ENCODE assay signal across 11 cellular contexts in genomic region chr11:64760759-64761417, GRCh38. TPM values are rescaled to one million over a fixed set of nuclear protein-coding genes. Genes with fewer than 3 reads are reported as not detected.
DNase-seq lines count a peak whose midpoint lies in the region; ATAC-seq, FAIRE-seq and TF ChIP-seq lines count a peak whose summit lies in the region.
"Had no signal": no experiment of that assay in that cellular context is flagged by ENCODE, and none has a peak within 500 bp of the region (broad histone marks: within the 10 kb centered on the region; RNA-seq: fewer than 3 reads in every experiment).

No MANE protein-coding gene starts in this region.

- peak in 2 of 3 donors; percentile 34 to 80 for DNase-seq in CD4-positive, CD25-positive, alpha-beta regulatory T cell
- DNase-seq in natural killer cell (no peak), NCI-H2227 (lab: John Stamatoyannopoulos, UW; ENCODE audit: unreplicated experiment) (no peak), GM12891 (ENCODE audit: insufficient read length, low spot score) (no peak)
- DNase-seq: EL, NCI-H1092 had no signal

- peaks cover 26 to 79% (median 44%) of the 10 kb centered on the region in 4 donors for H3K4me1 Mint-ChIP-seq in CD4-positive, CD25-positive, alpha-beta regulatory T cell
- H3K4me1 Mint-ChIP-seq in brain: peaks cover 63% of the 10 kb centered on the region
- peaks cover 61 to 72% of the 10 kb centered on the region in 2 donors for H3K4me1 Mint-ChIP-seq in natural killer cell

- no peaks in the 10 kb centered on the region for H3K9me3 ChIP-seq in CD4-positive, CD25-positive, alpha-beta regulatory T cell (ENCODE audit: control insufficient read depth in 2 of 2, low read length in 2 of 2)
- H3K9me3 ChIP-seq in KOPT-K1 (ENCODE audit: insufficient read depth, low read length, poor library complexity, severe bottlenecking): no peaks in the 10 kb centered on the region

- H3K36me3 ChIP-seq in CD4-positive, CD25-positive, alpha-beta regulatory T cell (ENCODE audit: control insufficient read depth, insufficient read depth, low read length): peaks cover 29% of the 10 kb centered on the region
- H3K36me3 ChIP-seq in KOPT-K1 (ENCODE audit: insufficient read depth, low read length): peaks cover 51% of the 10 kb centered on the region

- H3K36me3 Mint-ChIP-seq in CD4-positive, CD25-positive, alpha-beta regulatory T cell: peaks cover 35% of the 10 kb centered on the region
- H3K36me3 Mint-ChIP-seq in brain (peaks cover 19% of the 10 kb centered on the region), natural killer cell (peaks cover 12% of the 10 kb centered on the region)

- peaks cover 73% of the 10 kb centered on the region for H3K4me1 ChIP-seq in CD4-positive, CD25-positive, alpha-beta regulatory T cell (ENCODE audit: control insufficient read depth, insufficient read depth, low read length, poor library complexity, severe bottlenecking)

- peak overlapping the region; percentile 35 to 86 (median 75) for H3K4me3 Mint-ChIP-seq in CD4-positive, CD25-positive, alpha-beta regulatory T cell
- peak overlapping the region in 1 of 5 experiments; percentile 31 for H3K4me3 Mint-ChIP-seq in brain
- H3K4me3 Mint-ChIP-seq in natural killer cell: peak overlapping the region; percentile 79

- peak overlapping the region; percentile 52 for H3K27ac ChIP-seq in CD4-positive, CD25-positive, alpha-beta regulatory T cell (ENCODE audit: insufficient read depth, low read length, poor library complexity, severe bottlenecking)
- H3K27ac ChIP-seq in KOPT-K1 (ENCODE audit: low read depth, low read length, poor library complexity, severe bottlenecking): peak overlapping the region; percentile 0

- no peak; the same call in 1 of the 2 replicates for TF ChIP-seq POLR2A in GM12891 (IDR thresholded peaks at IDR 0.05; ENCODE audit: low read depth, low read length)

- H3K9me3 Mint-ChIP-seq in CD4-positive, CD25-positive, alpha-beta regulatory T cell: peaks cover 0 to 2% (median 0%) of the 10 kb centered on the region in 7 donors
- H3K9me3 Mint-ChIP-seq in brain: no peaks in the 10 kb centered on the region
- H3K9me3 Mint-ChIP-seq in natural killer cell: no peaks in the 10 kb centered on the region

- no peak for FAIRE-seq in GM12891 (lab: Jason Lieb, UNC)
- FAIRE-seq: GM19239 had no signal

- intact Hi-C loops in natural killer cell (cut with micrococcal nuclease): no loop called here

- H3K4me3 ChIP-seq in CD4-positive, CD25-positive, alpha-beta regulatory T cell (ENCODE audit: low read depth, low read length): no peak overlapping the region

- H3K27ac Mint-ChIP-seq in CD4-positive, CD25-positive, alpha-beta regulatory T cell: peak overlapping the region; percentile 90 to 93 (median 91)
- peak overlapping the region in 4 of 5 experiments; percentile 58 to 96 (median 82) for H3K27ac Mint-ChIP-seq in brain
- H3K27ac Mint-ChIP-seq in natural killer cell: peak overlapping the region; percentile 95 to 96

- H3K27me3 Mint-ChIP-seq in CD4-positive, CD25-positive, alpha-beta regulatory T cell: peaks cover 9% of the 10 kb centered on the region
- H3K27me3 Mint-ChIP-seq in brain: no peaks in the 10 kb centered on the region
- no peaks in the 10 kb centered on the region for H3K27me3 Mint-ChIP-seq in natural killer cell (ENCODE audit: low read depth in 2 of 2)

- ATAC-seq in CD4-positive, CD25-positive, alpha-beta regulatory T cell (ENCODE audit: low read depth in 2 of 2): peak in 1 of 2 donors; percentile 9
- ATAC-seq in natural killer cell (no peak), HG02870 (IDR thresholded peaks at IDR 0.05; ENCODE audit: unreplicated experiment) (no peak), GM21381 (IDR thresholded peaks at IDR 0.05; ENCODE audit: unreplicated experiment) (no peak)

- TF ChIP-seq CTCF in brain (conservative IDR thresholded peaks at IDR 0.05): no peak
- TF ChIP-seq CTCF in natural killer cell (IDR thresholded peaks at IDR 0.05): no peak

- no peaks in the 10 kb centered on the region for H3K27me3 ChIP-seq in CD4-positive, CD25-positive, alpha-beta regulatory T cell (ENCODE audit: control insufficient read depth, insufficient read depth, low read length)

TF ChIP-seq in GM12891, 5 proteins besides CTCF, POLR2A, EP300 and RAD21:
- no peak for TF ChIP-seq TAF1 (IDR thresholded peaks at IDR 0.05; ENCODE audit: low read depth, low read length)
- no peak for TF ChIP-seq PAX5 (IDR thresholded peaks at IDR 0.05; ENCODE audit: insufficient read depth, low read length, severe bottlenecking)
- no peak for TF ChIP-seq SPI1 (IDR thresholded peaks at IDR 0.05; ENCODE audit: low read depth, low read length)
- no peak; the same call in none of the 2 replicates for TF ChIP-seq POLR2AphosphoS5 (IDR thresholded peaks at IDR 0.05; ENCODE audit: low read depth, low read length)
- no peak for TF ChIP-seq POU2F2 (IDR thresholded peaks at IDR 0.05; ENCODE audit: low read depth, low read length)

RNA-seq across cellular contexts. Expression of gene PYGM, which starts 1.1 kb away (rescaled TPM):
- 10.9 TPM for total RNA-seq in CD4-positive, CD25-positive, alpha-beta regulatory T cell
- polyA plus RNA-seq in CD4-positive, CD25-positive, alpha-beta regulatory T cell: under 1 TPM in 2 of 4 donors, not detected in 2; 0.17 to 0.43 TPM
- polyA plus RNA-seq in brain (ENCODE audit: insufficient read depth, low read depth, low replicate concordance): 13.4 TPM
- total RNA-seq in natural killer cell: 1 to 10 TPM; 4.1 to 8.4 (median 6.1) TPM
- 0.23 TPM for polyA plus RNA-seq in GM12891 (2012; ENCODE audit: low read depth, missing spikeins)

RNA-seq across cellular contexts. Expression of gene RASGRP2, which starts 16.9 kb away (rescaled TPM):
- total RNA-seq in CD4-positive, CD25-positive, alpha-beta regulatory T cell: 570 TPM
- polyA plus RNA-seq in CD4-positive, CD25-positive, alpha-beta regulatory T cell: 100 to 1,000 TPM; 140 to 170 (median 157) TPM
- polyA plus RNA-seq in brain (ENCODE audit: insufficient read depth, low read depth, low replicate concordance): 5.9 TPM
- total RNA-seq in natural killer cell: 100 to 1,000 TPM; 371 to 417 (median 394) TPM
- 3.8 TPM for polyA plus RNA-seq in GM12891 (2012; ENCODE audit: low read depth, missing spikeins)

RNA-seq across cellular contexts. Expression of gene SF1, which starts 17.5 kb away (rescaled TPM):
- total RNA-seq in CD4-positive, CD25-positive, alpha-beta regulatory T cell: 1,361 TPM
- polyA plus RNA-seq in CD4-positive, CD25-positive, alpha-beta regulatory T cell: 100 to 1,000 TPM in 1 of 4 donors, 10 to 100 TPM in 3; 75.0 to 100 (median 89.3) TPM
- polyA plus RNA-seq in brain (ENCODE audit: insufficient read depth, low read depth, low replicate concordance): 233 TPM
- 100 to 1,000 TPM; 841 to 864 (median 845) TPM for total RNA-seq in natural killer cell
- 141 TPM for polyA plus RNA-seq in GM12891 (2012; ENCODE audit: low read depth, missing spikeins)

RNA-seq across cellular contexts. Expression of gene NRXN2, which starts 37.9 kb away (rescaled TPM):
- total RNA-seq in CD4-positive, CD25-positive, alpha-beta regulatory T cell: 0.42 TPM
- not detected for polyA plus RNA-seq in CD4-positive, CD25-positive, alpha-beta regulatory T cell
- polyA plus RNA-seq in brain (ENCODE audit: insufficient read depth, low read depth, low replicate concordance): 117 TPM
- 1 to 10 TPM; 2.9 to 9.6 (median 7.7) TPM for total RNA-seq in natural killer cell
- 0.71 TPM for polyA plus RNA-seq in GM12891 (2012; ENCODE audit: low read depth, missing spikeins)

RNA-seq across cellular contexts. Expression of gene MAP4K2, which starts 42.1 kb away (rescaled TPM):
- total RNA-seq in CD4-positive, CD25-positive, alpha-beta regulatory T cell: 85.0 TPM
- 10 to 100 TPM; 31.5 to 39.5 (median 34.8) TPM for polyA plus RNA-seq in CD4-positive, CD25-positive, alpha-beta regulatory T cell
- 18.6 TPM for polyA plus RNA-seq in brain (ENCODE audit: insufficient read depth, low read depth, low replicate concordance)
- total RNA-seq in natural killer cell: 10 to 100 TPM; 38.3 to 40.6 (median 38.7) TPM
- 30.2 TPM for polyA plus RNA-seq in GM12891 (2012; ENCODE audit: low read depth, missing spikeins)

Comparison
In these comparisons a context has a peak if more than half of its experiments do, and no peak if none do; other contexts are left out.
1. DNase-seq: peak in CD4-positive, CD25-positive, alpha-beta regulatory T cell (2 of 3); none in natural killer cell (single experiment), NCI-H2227 (single experiment) and GM12891 (single experiment).
2. Peak in every context shown above with its lines, with median percentiles within 50 percentile points of each other: H3K27ac Mint-ChIP-seq.